ENCODE assay signal across 8 cellular contexts in the genomic region with DNA sequence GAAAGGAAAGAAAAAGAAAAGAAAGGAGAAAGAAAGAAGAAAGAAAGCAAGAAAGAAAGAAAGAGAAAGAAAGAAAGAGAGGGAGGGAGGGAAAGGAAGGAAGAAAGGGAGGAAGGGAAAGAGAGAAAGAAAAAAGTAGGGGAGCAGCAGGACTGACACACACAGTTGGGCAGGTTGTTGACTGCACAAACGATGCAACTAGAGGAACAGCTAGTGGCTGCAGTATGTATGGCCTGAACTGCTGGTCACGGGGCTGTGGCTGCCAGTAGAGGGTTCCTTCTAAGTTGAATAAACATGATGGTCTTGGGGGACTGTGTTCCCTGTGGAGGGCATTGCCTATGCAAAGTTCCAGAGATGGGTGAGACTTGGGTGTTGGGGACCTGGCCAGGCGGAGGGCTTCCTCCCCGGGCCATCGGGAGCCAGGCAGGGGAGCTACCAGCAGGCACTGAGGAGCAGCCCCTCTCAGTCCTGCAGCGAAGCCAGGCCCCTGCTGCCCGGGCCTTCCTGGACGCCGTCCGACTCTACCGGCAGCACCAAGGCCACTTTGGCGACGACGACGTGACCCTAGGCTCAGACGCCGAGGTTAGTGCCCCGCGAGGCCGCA. TPM values are rescaled to one million over a fixed set of nuclear protein-coding genes. Genes with fewer than 3 reads are reported as not detected.
DNase-seq lines count a peak whose midpoint lies in the region; ATAC-seq and TF ChIP-seq lines count a peak whose summit lies in the region.

No MANE protein-coding gene starts in this region.

- peaks cover 8% of the 10 kb centered on the region for H3K4me1 ChIP-seq in colonic mucosa

- peak overlapping the region; percentile 58 to 93 (median 78) for H3K4me3 Mint-ChIP-seq in naive thymus-derived CD8-positive, alpha-beta T cell

- H3K9me3 ChIP-seq in colonic mucosa: no peaks in the 10 kb centered on the region

- no peaks in the 10 kb centered on the region for H3K36me3 Mint-ChIP-seq in naive thymus-derived CD8-positive, alpha-beta T cell

- peaks cover 15 to 29% (median 18%) of the 10 kb centered on the region in 4 donors for H3K4me1 Mint-ChIP-seq in naive thymus-derived CD8-positive, alpha-beta T cell

- no peaks in the 10 kb centered on the region for H3K27me3 Mint-ChIP-seq in naive thymus-derived CD8-positive, alpha-beta T cell

- H3K27ac Mint-ChIP-seq in naive thymus-derived CD8-positive, alpha-beta T cell: peak overlapping the region in 7 of 10 donors; percentile 20 to 72 (median 51)

- DNase-seq in EL: peak; percentile 18
- DNase-seq in LHCN-M2 (ENCODE audit: low read depth): peak; percentile 15
- DNase-seq in colonic mucosa: no peak
- DNase-seq in naive thymus-derived CD8-positive, alpha-beta T cell: peak in 1 of 10 donors; percentile 8
- no peak for DNase-seq in NCI-H1436 treated with DMSO at 0.1 percent for 48 hours (lab: John Stamatoyannopoulos, UW)
- no peak for DNase-seq in head of caudate nucleus
- no peak for DNase-seq in NCI-H1105 (lab: John Stamatoyannopoulos, UW)
- DNase-seq in activated effector memory CD4-positive, alpha-beta T cell treated with anti-CD3 and anti-CD28 coated beads, Interleukin-2, amount 50 U/mL, for 16 hours: no peak

- POLR2A ChIA-PET in naive thymus-derived CD8-positive, alpha-beta T cell (lab: Charles Lee): interaction anchor here (0.5 to 5.6 kb wide), 6 partner anchors 10 to 45 kb away, joined by 3 to 52 read pairs (median 4); a partner anchor contains a TSS

- ATAC-seq in naive thymus-derived CD8-positive, alpha-beta T cell: no peak

- TF ChIP-seq CTCF in colonic mucosa (IDR thresholded peaks at IDR 0.05): no peak

- no peaks in the 10 kb centered on the region for H3K9me3 Mint-ChIP-seq in naive thymus-derived CD8-positive, alpha-beta T cell

- no peaks in the 10 kb centered on the region for H3K36me3 ChIP-seq in colonic mucosa

- no peaks in the 10 kb centered on the region for H3K27me3 ChIP-seq in colonic mucosa

- peak overlapping the region; percentile 26 to 63 for H3K9ac ChIP-seq in colonic mucosa (ENCODE audit: low read depth in 2 of 2, low read length in 2 of 2)

- intact Hi-C loops in colonic mucosa (cut with DNase I): no loop called here
- intact Hi-C loops in head of caudate nucleus (cut with DNase I): no loop called here

- peak overlapping the region; percentile 27 for H3K27ac ChIP-seq in colonic mucosa

- H3K4me3 ChIP-seq in colonic mucosa: peak overlapping the region; percentile 39

RNA-seq across cellular contexts. Expression of a gene that starts 16.7 kb away (rescaled TPM):
- total RNA-seq in LHCN-M2 (2014; rRNA removed) (79.3 and 86.9 TPM in 2 replicates), colonic mucosa (10 to 100 TPM; 51.4 to 90.9 TPM)
- 65.6 TPM for polyA plus RNA-seq in LHCN-M2 (2012)
- total RNA-seq in naive thymus-derived CD8-positive, alpha-beta T cell: 10 to 100 TPM; 63.8 to 64.6 TPM
- polyA plus RNA-seq in naive thymus-derived CD8-positive, alpha-beta T cell: 10 to 100 TPM; 15.6 to 25.8 (median 17.1) TPM

RNA-seq across cellular contexts. Expression of a gene that starts 27.3 kb away (rescaled TPM):
- 87.7 and 99.5 TPM in 2 replicates for total RNA-seq in LHCN-M2 (2014; rRNA removed)
- polyA plus RNA-seq in LHCN-M2 (2012): 133 TPM
- total RNA-seq in colonic mucosa: 100 to 1,000 TPM in 1 of 2 donors, 10 to 100 TPM in 1; 93.0 to 114 TPM
- 10 to 100 TPM; 78.8 to 82.6 TPM for total RNA-seq in naive thymus-derived CD8-positive, alpha-beta T cell
- polyA plus RNA-seq in naive thymus-derived CD8-positive, alpha-beta T cell: 10 to 100 TPM; 68.9 to 73.4 (median 73.0) TPM

Comparison
In these comparisons a context has a peak if more than half of its experiments do, and no peak if none do; other contexts are left out.
1. DNase-seq: peak in EL (single experiment) and LHCN-M2 (single experiment); none in colonic mucosa (single experiment), NCI-H1436 treated with DMSO at 0.1 percent for 48 hours (single experiment), head of caudate nucleus (0 of 42), NCI-H1105 (single experiment) and activated effector memory CD4-positive, alpha-beta T cell treated with anti-CD3 and anti-CD28 coated beads, Interleukin-2, amount 50 U/mL, for 16 hours (single experiment).